1 cellular context compared by ENCODE assay signal in genomic region chr17:27381007-27381501, GRCh38.
A peak's percentile ranks its signal among the peaks of the same experiment; 100 is the strongest.
TF ChIP-seq lines count a peak whose summit lies in the region.

No MANE protein-coding gene starts in this region.

TF ChIP-seq in K562, 482 proteins besides CTCF, POLR2A, EP300 and RAD21 (continued from another document and continues in another):
- TF ChIP-seq RREB1 (CRISPR knock-in tag; IDR thresholded peaks at IDR 0.05) = 0 out of 2 replicates have a peak, but pooled peaks have one; percentile 9
- TF ChIP-seq ARID3A (IDR thresholded peaks at IDR 0.05; ENCODE audit: borderline replicate concordance, low read depth, low read length) = 0 out of 2 replicates have a peak, but pooled peaks have one; percentile 31
- TF ChIP-seq SIX5 (IDR thresholded peaks at IDR 0.05; ENCODE audit: borderline replicate concordance in 1 of 2, insufficient read depth in 1 of 2, low read depth in 1 of 2, low read length in 2 of 2) = no peak
- no peak for TF ChIP-seq HNRNPUL1 (IDR thresholded peaks at IDR 0.05; ENCODE audit: low read length)
- no peak for TF ChIP-seq HEY1 (CRISPR knock-in tag; IDR thresholded peaks at IDR 0.05; ENCODE audit: borderline replicate concordance)
- TF ChIP-seq HIVEP1 (CRISPR knock-in tag; IDR thresholded peaks at IDR 0.05) = no peak
- no peak for TF ChIP-seq THRB (CRISPR knock-in tag; conservative IDR thresholded peaks at IDR 0.05)
- peak; percentile 81 for TF ChIP-seq TARDBP (IDR thresholded peaks at IDR 0.05)
- no peak for TF ChIP-seq ZNF263 (CRISPR knock-in tag; IDR thresholded peaks at IDR 0.05; ENCODE audit: borderline replicate concordance)
- peak; percentile 76; the same call in 1 of the 2 replicates for TF ChIP-seq GATAD2B (IDR thresholded peaks at IDR 0.05; ENCODE audit: borderline replicate concordance)
- no peak for TF ChIP-seq PTBP1 (IDR thresholded peaks at IDR 0.05; ENCODE audit: low read depth, low read length)
- TF ChIP-seq CREM (IDR thresholded peaks at IDR 0.05; ENCODE audit: low read depth) = peak; percentile 81
- TF ChIP-seq ZBTB5 (IDR thresholded peaks at IDR 0.05) = no peak
- TF ChIP-seq ZNF639 (CRISPR knock-in tag; conservative IDR thresholded peaks at IDR 0.05 in 1 of 2, IDR thresholded peaks at IDR 0.05 in 1 of 2) = peak in 1 of 2 experiments; percentile 44; a peak in 1 of 4 replicates
- TF ChIP-seq PREB (CRISPR knock-in tag; IDR thresholded peaks at IDR 0.05) = no peak
- no peak for TF ChIP-seq ZKSCAN3 (CRISPR knock-in tag; IDR thresholded peaks at IDR 0.05)
- no peak for TF ChIP-seq ZNF318 (IDR thresholded peaks at IDR 0.05; ENCODE audit: borderline replicate concordance in 1 of 2, low read depth in 1 of 2)
- TF ChIP-seq SMARCE1 (IDR thresholded peaks at IDR 0.05) = peak; percentile 41; the same call in 1 of the 2 replicates
- TF ChIP-seq ZNF589 (CRISPR knock-in tag; IDR thresholded peaks at IDR 0.05; ENCODE audit: low read depth) = 0 out of 2 replicates have a peak, but pooled peaks have one; percentile 14
- TF ChIP-seq ZNF518B (CRISPR knock-in tag; IDR thresholded peaks at IDR 0.05) = no peak
- no peak for TF ChIP-seq RBM34 (IDR thresholded peaks at IDR 0.05; ENCODE audit: borderline replicate concordance, insufficient read depth, low read length)
- no peak for TF ChIP-seq BMI1 (IDR thresholded peaks at IDR 0.05; ENCODE audit: low read length)
- no peak for TF ChIP-seq ZNF184 (CRISPR knock-in tag; IDR thresholded peaks at IDR 0.05)
- TF ChIP-seq ZNF699 (CRISPR knock-in tag; IDR thresholded peaks at IDR 0.05; ENCODE audit: insufficient replicate concordance) = no peak
- no peak for TF ChIP-seq ZNF408 (CRISPR knock-in tag; IDR thresholded peaks at IDR 0.05; ENCODE audit: low read depth)
- no peak for TF ChIP-seq ZNF316 (IDR thresholded peaks at IDR 0.05)
- TF ChIP-seq ZNF41 (CRISPR knock-in tag; conservative IDR thresholded peaks at IDR 0.05) = no peak
